In the genomic region with DNA sequence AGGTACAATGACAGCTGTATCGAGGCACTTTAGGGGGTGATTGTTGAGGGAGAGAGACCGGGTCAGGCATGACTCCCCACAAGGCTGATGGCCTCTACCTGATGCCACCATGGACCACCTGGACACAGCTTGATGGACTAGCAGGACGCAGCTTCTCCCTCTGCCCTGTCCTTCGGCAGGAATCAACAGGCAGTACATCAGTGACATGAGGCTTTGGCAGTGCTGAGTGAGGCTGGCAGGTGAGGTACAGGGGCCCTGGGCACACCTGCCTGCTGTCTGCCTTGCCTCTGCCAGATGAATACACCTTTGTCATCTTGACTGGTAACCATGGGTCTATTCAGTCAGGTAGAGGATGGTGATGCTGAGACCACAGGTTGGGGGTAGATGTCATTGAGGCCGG, we compare ENCODE assay signal across 23 cellular contexts. TPM values are rescaled to one million over a fixed set of nuclear protein-coding genes. Genes with fewer than 3 reads are reported as not detected.
"Had no signal": no experiment of that assay in that cellular context is flagged by ENCODE, and none has a peak within 500 bp of the region (broad histone marks: within the 10 kb centered on the region; RNA-seq: fewer than 3 reads in every experiment).

No MANE protein-coding gene starts in this region.

- H3K9me3 ChIP-seq: SJSA1 had no signal

- H3K4me3 ChIP-seq: SJSA1, SK-N-MC had no signal

- DNase-seq: KBM-7, MV-4-11, NCI-H1048, NCI-H1105, NCI-H1436 treated with DMSO at 0.1 percent for 48 hours, NCI-H1694, NCI-H187 treated with DMSO at 0.1 percent for 48 hours, NCI-H2029 treated with DMSO at 0.1 percent for 48 hours, NCI-H2171 treated with DMSO at 0.1 percent for 48 hours, NCI-H345, NCI-H446 treated with DMSO at 0.1 percent for 48 hours, NCI-H510A treated with DMSO at 0.1 percent for 48 hours, NCI-H526, NCI-H82, Right ventricle myocardium superior, RPMI8226, SIG-M5, SW 1271 had no signal

- H3K36me3 ChIP-seq: SJSA1 had no signal

- H3K27me3 ChIP-seq: SJSA1 had no signal

- FAIRE-seq: RCC 7860 had no signal

- H3K27ac ChIP-seq: HL-60, SJSA1, SK-N-MC had no signal

RNA-seq across cellular contexts. Expression of gene ESRRB, which starts 25.3 kb away (rescaled TPM):
- total RNA-seq: LHCN-M2 had no signal
